Comparison of ENCODE assay signal across 15 cellular contexts in genomic region chr10:77403761-77404160, GRCh38.
DNase-seq lines count a peak whose midpoint lies in the region; ATAC-seq and TF ChIP-seq lines count a peak whose summit lies in the region.
"Had no signal": no experiment of that assay in that cellular context is flagged by ENCODE, and none has a peak within 500 bp of the region (broad histone marks: within the 10 kb centered on the region; RNA-seq: fewer than 3 reads in every experiment).

No MANE protein-coding gene starts in this region.

- TF ChIP-seq POLR2A in NB4 (IDR thresholded peaks at IDR 0.05; ENCODE audit: extremely low read depth, insufficient read length): no peak

- H3K36me3 Mint-ChIP-seq in neural progenitor cell: no peaks in the 10 kb centered on the region
- H3K36me3 Mint-ChIP-seq: CD4-positive, alpha-beta memory T cell had no signal

- H3K27ac Mint-ChIP-seq in neural progenitor cell: no peak overlapping the region
- H3K27ac Mint-ChIP-seq: CD4-positive, alpha-beta memory T cell; GM23338 had no signal

- no peak overlapping the region for H3K9ac ChIP-seq in neural progenitor cell

- H3K4me1 ChIP-seq in right cardiac atrium (ENCODE audit: control insufficient read depth, insufficient read depth, low read length): no peaks in the 10 kb centered on the region
- H3K4me1 ChIP-seq in neural progenitor cell: peaks cover 40% of the 10 kb centered on the region
- H3K4me1 ChIP-seq in tibial artery: peaks cover 0 to 49% (median 37%) of the 10 kb centered on the region in 4 donors

- H3K36me3 ChIP-seq in neural progenitor cell: no peaks in the 10 kb centered on the region
- peaks cover 0 to 13% (median 5%) of the 10 kb centered on the region in 3 donors for H3K36me3 ChIP-seq in tibial artery

- H3K27ac ChIP-seq in right cardiac atrium (ENCODE audit: low read length) (no peak overlapping the region), neural progenitor cell (no peak overlapping the region), tibial artery (no peak overlapping the region)

- no peak for ATAC-seq in Right ventricle myocardium inferior
- ATAC-seq in right cardiac atrium: no peak
- ATAC-seq: GM23338 had no signal

- no peaks in the 10 kb centered on the region for H4K20me1 ChIP-seq in neural progenitor cell (ENCODE audit: low read depth)

- no peaks in the 10 kb centered on the region for H3K79me2 ChIP-seq in neural progenitor cell (ENCODE audit: low read depth)

- peaks cover 29% of the 10 kb centered on the region for H3K4me1 Mint-ChIP-seq in neural progenitor cell
- H3K4me1 Mint-ChIP-seq: CD4-positive, alpha-beta memory T cell had no signal

- WGBS in right cardiac atrium: 73% methylated on average over 8 of the region's 8 CpGs

- H2AFZ ChIP-seq in neural progenitor cell (replicated peaks): no peak overlapping the region
- H2AFZ ChIP-seq: GM23338 had no signal

- no peak overlapping the region for H3K4me3 Mint-ChIP-seq in neural progenitor cell
- H3K4me3 Mint-ChIP-seq: CD4-positive, alpha-beta memory T cell; GM23338 had no signal

- H3K9me3 Mint-ChIP-seq in neural progenitor cell: no peaks in the 10 kb centered on the region
- H3K9me3 Mint-ChIP-seq: GM23338 had no signal

- H3K9me3 ChIP-seq in right cardiac atrium (ENCODE audit: control insufficient read depth, low read length) (no peaks in the 10 kb centered on the region), neural progenitor cell (ENCODE audit: low read depth) (no peaks in the 10 kb centered on the region), tibial artery (no peaks in the 10 kb centered on the region)

- H3K4me3 ChIP-seq in right cardiac atrium (ENCODE audit: low read length) (no peak overlapping the region), NB4 (ENCODE audit: low read depth, low read length) (no peak overlapping the region), neural progenitor cell (no peak overlapping the region), tibial artery (no peak overlapping the region)
- H3K4me3 ChIP-seq: GM23338 had no signal

- intact Hi-C loops in Right ventricle myocardium inferior (cut with DNase I) (no loop called here), right cardiac atrium (cut with DNase I) (no loop called here), tibial artery (cut with DNase I; ENCODE audit: low total_unique reads) (no loop called here)

- no peaks in the 10 kb centered on the region for H3K27me3 Mint-ChIP-seq in neural progenitor cell (ENCODE audit: insufficient read depth, low read depth)

- peaks cover 19% of the 10 kb centered on the region for H3F3A ChIP-seq in neural progenitor cell (ENCODE audit: low read depth)

- TF ChIP-seq CTCF in NB4 (IDR thresholded peaks at IDR 0.05; ENCODE audit: low read depth, low read length) (no peak), neural progenitor cell (IDR thresholded peaks at IDR 0.05) (no peak), tibial artery (IDR thresholded peaks at IDR 0.05) (no peak)

- H3K27me3 ChIP-seq in right cardiac atrium (ENCODE audit: control insufficient read depth, insufficient read depth) (no peaks in the 10 kb centered on the region), neural progenitor cell (no peaks in the 10 kb centered on the region), tibial artery (no peaks in the 10 kb centered on the region)

- DNase-seq in Right ventricle myocardium inferior (ENCODE audit: missing footprints) (peak; percentile 63), right cardiac atrium (no peak), NB4 (ENCODE audit: low read depth) (peak; percentile 17), neural progenitor cell (ENCODE audit: low spot score) (peak; percentile 54), NCI-H748 (lab: John Stamatoyannopoulos, UW; ENCODE audit: unreplicated experiment) (no peak), tibial artery (no peak)
- DNase-seq: C1 segment of cervical spinal cord; Calu3; CD4-positive, alpha-beta memory T cell; COR-L47; DMS53; DMS79 treated with DMSO at 0.1 percent for 48 hours; GF-D8; HCEC 1CT had no signal

- no peak overlapping the region for H3K4me2 ChIP-seq in neural progenitor cell
- H3K4me2 ChIP-seq: GM23338 had no signal

Comparison
In these comparisons a context has a peak if more than half of its experiments do, and no peak if none do; other contexts are left out.
1. DNase-seq: peak in Right ventricle myocardium inferior (single experiment), NB4 (single experiment) and neural progenitor cell (single experiment); none in right cardiac atrium (0 of 3), NCI-H748 (single experiment) and tibial artery (0 of 2).